In the genomic region with DNA sequence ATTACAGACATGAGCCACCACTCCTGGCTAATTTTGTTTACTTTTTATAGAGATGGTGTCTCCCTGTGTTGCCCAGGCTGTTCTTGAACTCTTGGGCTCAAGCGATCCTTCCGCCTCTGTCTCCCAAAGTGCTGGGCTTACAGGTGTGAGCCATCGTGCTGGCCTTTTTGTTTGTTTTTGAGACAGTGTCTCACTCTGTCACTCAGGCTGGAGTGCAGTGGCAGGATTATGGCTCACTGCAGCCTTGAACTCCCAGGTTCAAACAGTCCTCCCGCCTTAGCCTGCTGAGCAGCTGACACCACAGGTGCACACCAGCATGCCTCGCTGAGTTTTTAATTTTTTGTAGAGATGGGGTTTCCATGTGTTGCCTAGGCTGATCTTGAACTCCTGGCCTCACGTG, we compare ENCODE assay signal across 16 cellular contexts.
"Had no signal": no experiment of that assay in that cellular context is flagged by ENCODE, and none has a peak within 500 bp of the region (broad histone marks: within the 10 kb centered on the region; RNA-seq: fewer than 3 reads in every experiment).

No MANE protein-coding gene starts in this region.

- H3K9me3 ChIP-seq: esophagus muscularis mucosa, gastroesophageal sphincter, prostate gland, right atrium auricular region had no signal

- H3K9ac ChIP-seq: neural progenitor cell had no signal

- DNase-seq: activated CD4-positive, alpha-beta memory T cell treated with anti-CD3 and anti-CD28 coated beads for 36 hours; activated CD4-positive, alpha-beta T cell treated with anti-CD3 and anti-CD28 coated beads for 4 hours; activated T-cell treated with anti-CD3 and anti-CD28 coated beads for 4 hours; effector memory CD4-positive, alpha-beta T cell; left ventricle myocardium superior; stimulated activated CD4-positive, alpha-beta T cell treated with anti-CD3 and anti-CD28 coated beads, Interleukin-15, amount 100 ng/mL, for 24 hours; stimulated activated CD4-positive, alpha-beta T cell treated with anti-CD3 and anti-CD28 coated beads, Interleukin-2, amount 100 ng/mL, for 48 hours had no signal

- H3K9me3 Mint-ChIP-seq: activated CD4-positive, alpha-beta memory T cell treated with anti-CD3 and anti-CD28 coated beads for 36 hours; WTC11 had no signal

- ATAC-seq: gastroesophageal sphincter, left ventricle myocardium superior, WTC11 had no signal

- H3K27me3 Mint-ChIP-seq: activated CD4-positive, alpha-beta memory T cell treated with anti-CD3 and anti-CD28 coated beads for 36 hours; activated naive CD8-positive, alpha-beta T cell had no signal

- H3K27me3 ChIP-seq: esophagus muscularis mucosa, gastroesophageal sphincter, neural progenitor cell, right atrium auricular region had no signal

- H3K4me3 ChIP-seq: esophagus muscularis mucosa, gastroesophageal sphincter, neural progenitor cell, prostate gland, right atrium auricular region, skin epidermis had no signal

- H3K27ac ChIP-seq: neural progenitor cell, prostate gland, right atrium auricular region, skin epidermis had no signal

- H3K4me3 Mint-ChIP-seq: activated CD4-positive, alpha-beta memory T cell treated with anti-CD3 and anti-CD28 coated beads for 36 hours; activated naive CD8-positive, alpha-beta T cell; dendritic cell treated with granulocyte-macrophage colony-stimulating factor and Interleukin-4, amounts not matched to agents 40 ng/mL and 50 ng/mL, for 4 days; neural progenitor cell; WTC11 had no signal

- H3K27ac Mint-ChIP-seq: activated CD4-positive, alpha-beta memory T cell treated with anti-CD3 and anti-CD28 coated beads for 36 hours; activated naive CD8-positive, alpha-beta T cell; dendritic cell treated with granulocyte-macrophage colony-stimulating factor and Interleukin-4, amounts not matched to agents 40 ng/mL and 50 ng/mL, for 4 days; neural progenitor cell; WTC11 had no signal

- H3K4me2 ChIP-seq: neural progenitor cell had no signal

- H2AFZ ChIP-seq: neural progenitor cell had no signal

- H3K36me3 Mint-ChIP-seq: activated CD4-positive, alpha-beta memory T cell treated with anti-CD3 and anti-CD28 coated beads for 36 hours; WTC11 had no signal

- H3K36me3 ChIP-seq: neural progenitor cell, prostate gland, right atrium auricular region had no signal
